ENCODE assay signal across 10 cellular contexts in genomic region chr6:146598785-146599405, GRCh38. TPM values are rescaled to one million over a fixed set of nuclear protein-coding genes. Genes with fewer than 3 reads are reported as not detected.
DNase-seq lines count a peak whose midpoint lies in the region; ATAC-seq, FAIRE-seq and TF ChIP-seq lines count a peak whose summit lies in the region.
"Had no signal": no experiment of that assay in that cellular context is flagged by ENCODE, and none has a peak within 500 bp of the region (broad histone marks: within the 10 kb centered on the region; RNA-seq: fewer than 3 reads in every experiment).

Gene ADGB, plus strand, starts transcription at chr6:146598972. Its CDS starts 69 bp downstream, at chr6:146599041.

- no peak for TF ChIP-seq POLR2A in H54 (IDR thresholded peaks at IDR 0.05; ENCODE audit: low read depth, low read length)

- DNase-seq in KBM-7: peak; percentile 59
- DNase-seq in activated T-helper 2 cell treated with anti-CD3 and anti-CD28 coated beads, Interferon-gamma antibody, Interleukin-2, Interleukin-4, amounts not matched to agents 10 μg/mL and 5 μg/mL and 100 μg/mL, durations not matched to agents 14 hours and 24 hours and 36 hours (ENCODE audit: low spot score): no peak
- peak; percentile 89 for DNase-seq in Right ventricle myocardium inferior (ENCODE audit: missing footprints)
- no peak for DNase-seq in H54 (ENCODE audit: insufficient read length, low spot score)

- peak; percentile 79 for ATAC-seq in Right ventricle myocardium inferior
- ATAC-seq in HG03045 (IDR thresholded peaks at IDR 0.05; ENCODE audit: unreplicated experiment): no peak
- no peak for ATAC-seq in GM21360 (IDR thresholded peaks at IDR 0.05; ENCODE audit: unreplicated experiment)

- no peak within 1 kb of the TSS for H3K27ac Mint-ChIP-seq in activated T-helper 2 cell treated with anti-CD3 and anti-CD28 coated beads, Interferon-gamma antibody, Interleukin-2, Interleukin-4, amounts not matched to agents 10 μg/mL and 5 μg/mL and 100 μg/mL, durations not matched to agents 14 hours and 24 hours and 36 hours
- H3K27ac Mint-ChIP-seq: IgD-negative memory B cell had no signal

- H3K9me3 Mint-ChIP-seq in activated T-helper 2 cell treated with anti-CD3 and anti-CD28 coated beads, Interferon-gamma antibody, Interleukin-2, Interleukin-4, amounts not matched to agents 10 μg/mL and 5 μg/mL and 100 μg/mL, durations not matched to agents 14 hours and 24 hours and 36 hours: no peaks in the 10 kb centered on the region

- H3K27me3 Mint-ChIP-seq in activated T-helper 2 cell treated with anti-CD3 and anti-CD28 coated beads, Interferon-gamma antibody, Interleukin-2, Interleukin-4, amounts not matched to agents 10 μg/mL and 5 μg/mL and 100 μg/mL, durations not matched to agents 14 hours and 24 hours and 36 hours (ENCODE audit: low read depth): peaks cover 8% of the 10 kb centered on the region

- no peaks in the 10 kb centered on the region for H3K36me3 Mint-ChIP-seq in activated T-helper 2 cell treated with anti-CD3 and anti-CD28 coated beads, Interferon-gamma antibody, Interleukin-2, Interleukin-4, amounts not matched to agents 10 μg/mL and 5 μg/mL and 100 μg/mL, durations not matched to agents 14 hours and 24 hours and 36 hours (ENCODE audit: low read depth)
- H3K36me3 Mint-ChIP-seq: IgD-negative memory B cell had no signal

- FAIRE-seq in H54 (lab: Jason Lieb, UNC): no peak

- H3K36me3 ChIP-seq in ES-I3 (ENCODE audit: insufficient read depth, low read length): no peaks in the 10 kb centered on the region
- H3K36me3 ChIP-seq in neuron (ENCODE audit: insufficient read depth, low read length): no peaks in the 10 kb centered on the region

- peak within 1 kb of the TSS; percentile 48 for H2AFZ ChIP-seq in neuron (ENCODE audit: low read depth, low read length)

- H3K9ac ChIP-seq in ES-I3 (ENCODE audit: low read depth, low read length): peak within 1 kb of the TSS; percentile 47

- H3K4me1 ChIP-seq in ES-I3 (ENCODE audit: insufficient read depth, low read length) (peaks cover 3% of the 10 kb centered on the region; the same call in 1 of the 2 replicates), neuron (ENCODE audit: insufficient read depth, low read length) (no peaks in the 10 kb centered on the region)

- peaks cover 5% of the 10 kb centered on the region for H3K4me1 Mint-ChIP-seq in activated T-helper 2 cell treated with anti-CD3 and anti-CD28 coated beads, Interferon-gamma antibody, Interleukin-2, Interleukin-4, amounts not matched to agents 10 μg/mL and 5 μg/mL and 100 μg/mL, durations not matched to agents 14 hours and 24 hours and 36 hours (ENCODE audit: low read depth)

- no peaks in the 10 kb centered on the region for H3K27me3 ChIP-seq in neuron (ENCODE audit: insufficient read depth, low read length)

- peak within 1 kb of the TSS; percentile 41 for H3K4me3 ChIP-seq in neuron (ENCODE audit: low read length)

- H3K9me3 ChIP-seq in ES-I3 (ENCODE audit: control insufficient read depth, insufficient read depth, low read length) (no peaks in the 10 kb centered on the region), neuron (ENCODE audit: low read length) (no peaks in the 10 kb centered on the region)

- H3K4me3 Mint-ChIP-seq in activated T-helper 2 cell treated with anti-CD3 and anti-CD28 coated beads, Interferon-gamma antibody, Interleukin-2, Interleukin-4, amounts not matched to agents 10 μg/mL and 5 μg/mL and 100 μg/mL, durations not matched to agents 14 hours and 24 hours and 36 hours (ENCODE audit: low read depth): peak within 1 kb of the TSS; percentile 51
- H3K4me3 Mint-ChIP-seq: IgD-negative memory B cell had no signal

- in situ Hi-C loops in KBM-7 (cut with MboI; ENCODE audit: low pct_unique_long_range_greater_than_20kb, low sequenced_read_pairs): no loop called here

- intact Hi-C loops in activated T-helper 2 cell treated with anti-CD3 and anti-CD28 coated beads, Interferon-gamma antibody, Interleukin-2, Interleukin-4, amounts not matched to agents 10 μg/mL and 5 μg/mL and 100 μg/mL, durations not matched to agents 14 hours and 24 hours and 36 hours (cut with micrococcal nuclease): no loop called here
- intact Hi-C loops in Right ventricle myocardium inferior (cut with DNase I): no loop called here

RNA-seq across cellular contexts. Expression of gene ADGB, which starts in this region (rescaled TPM):
- 0.39 TPM in 1 of 2 replicates, not detected in the other for total RNA-seq in activated T-helper 2 cell treated with anti-CD3 and anti-CD28 coated beads, Interferon-gamma antibody, Interleukin-2, Interleukin-4, amounts not matched to agents 10 μg/mL and 5 μg/mL and 100 μg/mL, durations not matched to agents 14 hours and 24 hours and 36 hours
- total RNA-seq in Right ventricle myocardium inferior: not detected
- total RNA-seq: pulmonary artery endothelial cell had no signal

Comparison
In these comparisons a context has a peak if more than half of its experiments do, and no peak if none do; other contexts are left out.
1. Peak in DNase-seq and ATAC-seq in Right ventricle myocardium inferior; RNA of the gene not detected or under 1 TPM.